In the genomic region with DNA sequence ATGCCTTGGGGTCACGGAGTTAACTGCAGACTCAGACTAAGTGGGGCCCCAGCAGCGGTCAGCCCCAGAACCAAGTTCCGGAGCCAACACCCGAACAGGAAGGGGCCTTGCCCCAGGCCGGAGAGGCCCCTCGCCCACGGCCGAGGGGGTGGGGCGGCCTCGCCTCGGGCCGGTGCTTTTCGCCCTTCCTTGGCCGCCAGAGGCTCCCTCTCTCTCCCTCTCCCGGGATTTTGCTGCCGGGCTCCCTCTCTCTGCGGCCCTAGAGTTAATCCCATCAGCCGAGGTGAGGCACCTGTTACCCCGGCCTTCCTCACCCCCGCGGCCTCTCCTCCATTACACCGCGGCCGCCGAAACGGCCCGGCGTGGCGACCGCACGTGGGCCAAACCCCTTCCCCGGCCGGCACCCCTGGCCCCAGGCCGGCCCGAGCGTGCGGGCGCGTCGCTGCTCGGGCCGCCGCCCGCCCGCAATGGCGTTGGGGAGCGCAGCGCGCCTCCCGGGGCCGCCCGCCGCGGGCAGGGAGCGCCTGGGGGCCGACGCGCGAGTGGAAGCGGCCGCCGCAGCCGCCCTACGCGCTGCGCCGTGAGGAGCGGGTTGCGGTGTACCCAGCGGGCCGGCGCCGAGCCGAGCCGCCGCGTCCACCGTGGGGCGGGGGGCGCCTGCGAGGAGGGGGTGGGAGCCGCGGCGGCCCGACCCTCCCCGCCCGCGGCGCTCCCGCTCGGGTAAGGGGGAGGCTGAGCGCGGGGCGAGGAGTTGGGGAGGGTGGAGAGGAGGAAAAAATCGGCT, we compare ENCODE assay signal across 7 cellular contexts. TPM values are rescaled to one million over a fixed set of nuclear protein-coding genes. Genes with fewer than 3 reads are reported as not detected.
A peak's percentile ranks its signal among the peaks of the same experiment; 100 is the strongest.
DNase-seq lines count a peak whose midpoint lies in the region; ATAC-seq and TF ChIP-seq lines count a peak whose summit lies in the region.

Gene PPP1R9A (plus strand): TSS at position 175 of the 784 bp plus-strand sequence. CDS start 2,520 bp downstream, outside the sequence.

- peaks cover 41% of the 10 kb centered on the region for H3K27me3 Mint-ChIP-seq in activated naive CD8-positive, alpha-beta T cell treated with anti-CD3 and anti-CD28 coated beads, Interleukin-2, amount 50 U/mL, for 24 hours
- peaks cover 6% of the 10 kb centered on the region for H3K27me3 Mint-ChIP-seq in osteocyte (ENCODE audit: unreplicated experiment)

- DNase-seq in NCI-H1417 (lab: John Stamatoyannopoulos, UW): peak; percentile 53 to 90 (median 84)
- no peak for DNase-seq in activated naive CD8-positive, alpha-beta T cell treated with anti-CD3 and anti-CD28 coated beads, Interleukin-2, amount 50 U/mL, for 24 hours
- peak; percentile 65 for DNase-seq in left ventricle myocardium superior
- no peak for DNase-seq in osteocyte (ENCODE audit: extremely low spot score, unreplicated experiment)
- DNase-seq in AML-193 (lab: John Stamatoyannopoulos, UW): no peak

- peak within 1 kb of the TSS; percentile 32 for H3K4me3 Mint-ChIP-seq in activated naive CD8-positive, alpha-beta T cell treated with anti-CD3 and anti-CD28 coated beads, Interleukin-2, amount 50 U/mL, for 24 hours
- H3K4me3 Mint-ChIP-seq in osteocyte (ENCODE audit: unreplicated experiment): peak within 1 kb of the TSS; percentile 81

- H3K4me1 Mint-ChIP-seq in activated naive CD8-positive, alpha-beta T cell treated with anti-CD3 and anti-CD28 coated beads, Interleukin-2, amount 50 U/mL, for 24 hours: peaks cover 12% of the 10 kb centered on the region
- peaks cover 14% of the 10 kb centered on the region for H3K4me1 Mint-ChIP-seq in osteocyte (ENCODE audit: unreplicated experiment)

- intact Hi-C loops in left ventricle myocardium superior (cut with micrococcal nuclease): loop anchor here (10.0 kb wide), 1 partner anchor 287 kb away; no protein-coding TSS in a partner anchor

- no peaks in the 10 kb centered on the region for H3K9me3 Mint-ChIP-seq in activated naive CD8-positive, alpha-beta T cell treated with anti-CD3 and anti-CD28 coated beads, Interleukin-2, amount 50 U/mL, for 24 hours
- no peaks in the 10 kb centered on the region for H3K9me3 Mint-ChIP-seq in osteocyte (ENCODE audit: unreplicated experiment)

- peak; percentile 62 for ATAC-seq in GM18909 (IDR thresholded peaks at IDR 0.05; ENCODE audit: poor library complexity, unreplicated experiment)
- no peak for ATAC-seq in activated naive CD8-positive, alpha-beta T cell treated with anti-CD3 and anti-CD28 coated beads, Interleukin-2, amount 50 U/mL, for 24 hours
- peak; percentile 89 for ATAC-seq in left ventricle myocardium superior
- ATAC-seq in HG02678 (IDR thresholded peaks at IDR 0.05; ENCODE audit: unreplicated experiment): no peak

- no peak within 1 kb of the TSS for H3K27ac Mint-ChIP-seq in activated naive CD8-positive, alpha-beta T cell treated with anti-CD3 and anti-CD28 coated beads, Interleukin-2, amount 50 U/mL, for 24 hours
- peak within 1 kb of the TSS; percentile 68 for H3K27ac Mint-ChIP-seq in osteocyte (ENCODE audit: unreplicated experiment)

- TF ChIP-seq CTCF in osteocyte (IDR thresholded peaks at IDR 0.05): peak; percentile 48

- no peaks in the 10 kb centered on the region for H3K36me3 Mint-ChIP-seq in activated naive CD8-positive, alpha-beta T cell treated with anti-CD3 and anti-CD28 coated beads, Interleukin-2, amount 50 U/mL, for 24 hours (ENCODE audit: low read depth)
- no peaks in the 10 kb centered on the region for H3K36me3 Mint-ChIP-seq in osteocyte (ENCODE audit: unreplicated experiment)

RNA-seq across cellular contexts. Expression of gene PPP1R9A, which starts in this region (rescaled TPM):
- total RNA-seq in left ventricle myocardium superior: 26.0 TPM
- total RNA-seq in osteocyte: 3.4 and 4.4 TPM in 2 replicates

Comparison
In these comparisons a context has a peak if more than half of its experiments do, and no peak if none do; other contexts are left out.
1. ATAC-seq: peak in GM18909 (single experiment) and left ventricle myocardium superior (single experiment); none in activated naive CD8-positive, alpha-beta T cell treated with anti-CD3 and anti-CD28 coated beads, Interleukin-2, amount 50 U/mL, for 24 hours (single experiment) and HG02678 (single experiment).
2. DNase-seq: peak in NCI-H1417 (3 of 3) and left ventricle myocardium superior (single experiment); none in activated naive CD8-positive, alpha-beta T cell treated with anti-CD3 and anti-CD28 coated beads, Interleukin-2, amount 50 U/mL, for 24 hours (single experiment), osteocyte (single experiment) and AML-193 (0 of 2).